Comparison of ENCODE assay signal across 1 cellular context in genomic region chr2:160389875-160390274, GRCh38.
TF ChIP-seq lines count a peak whose summit lies in the region.

No MANE protein-coding gene starts in this region.

TF ChIP-seq in GM23338, 12 proteins besides CTCF, POLR2A, EP300 and RAD21 (continued from another document):
- no peak for TF ChIP-seq ETS1 (IDR thresholded peaks at IDR 0.05)
- TF ChIP-seq NANOG (IDR thresholded peaks at IDR 0.05; ENCODE audit: borderline replicate concordance): no peak
- no peak for TF ChIP-seq ZNF462 (CRISPR knock-in tag; IDR thresholded peaks at IDR 0.05)
